8 cellular contexts compared by ENCODE assay signal in genomic region chr17:68237369-68238172, GRCh38. TPM values are rescaled to one million over a fixed set of nuclear protein-coding genes. Genes with fewer than 3 reads are reported as not detected.
DNase-seq lines count a peak whose midpoint lies in the region; ATAC-seq and TF ChIP-seq lines count a peak whose summit lies in the region.
"Not testable (repeated sequence)": the region's sequence is repeated elsewhere in the genome, so short reads cannot be mapped to it uniquely, and the experiment has no call there.

No MANE protein-coding gene starts in this region.

- peak overlapping the region; percentile 31 to 60 (median 46) for H3K27ac ChIP-seq in thyroid gland

- H3K36me3 ChIP-seq in thyroid gland: not testable (repeated sequence)

- H3K27me3 Mint-ChIP-seq in activated CD4-positive, alpha-beta T cell treated with anti-CD3 and anti-CD28 coated beads, Interleukin-2, amount 10 ng/mL, durations not matched to agents 24 days and 14 days; central memory CD8-positive, alpha-beta T cell: not testable (repeated sequence)

- ATAC-seq in GM19468 (IDR thresholded peaks at IDR 0.05; ENCODE audit: extremely low read depth, unreplicated experiment) (peak; percentile 79), HG03060 (IDR thresholded peaks at IDR 0.05; ENCODE audit: low read depth, unreplicated experiment) (peak; percentile 47)
- ATAC-seq in central memory CD8-positive, alpha-beta T cell (replicated peaks; ENCODE audit: extremely low read depth, poor library complexity, severe bottlenecking): peak; percentile 88

- TF ChIP-seq POLR2A in NB4 (IDR thresholded peaks at IDR 0.05; ENCODE audit: extremely low read depth, insufficient read length); thyroid gland (IDR thresholded peaks at IDR 0.05): not testable (repeated sequence)

- H3K9me3 ChIP-seq in thyroid gland: not testable (repeated sequence)

- not testable (repeated sequence) for TF ChIP-seq CTCF in GM13976 (IDR thresholded peaks at IDR 0.05; ENCODE audit: borderline replicate concordance, control extremely low read depth, extremely low read depth, insufficient read depth, missing control alignments); NB4 (IDR thresholded peaks at IDR 0.05; ENCODE audit: low read depth, low read length); thyroid gland (IDR thresholded peaks at IDR 0.05)

- in situ Hi-C loops in GM13976 (cut with MboI; ENCODE audit: low sequenced_read_pairs, unreplicated experiment): not testable (repeated sequence)

- not testable (repeated sequence) for H3K27me3 ChIP-seq in thyroid gland

- DNase-seq in GM13976 (ENCODE audit: low spot score) (peak; percentile 68), NB4 (ENCODE audit: low read depth) (peak; percentile 73), mucosa of gallbladder (ENCODE audit: low spot score) (peak; percentile 44)
- peak; percentile 87 for DNase-seq in activated CD4-positive, alpha-beta T cell treated with anti-CD3 and anti-CD28 coated beads, Interleukin-2, amount 10 ng/mL, durations not matched to agents 24 days and 14 days
- DNase-seq in central memory CD8-positive, alpha-beta T cell (ENCODE audit: low spot score in 2 of 2): peak; percentile 42 to 79
- DNase-seq in thyroid gland: not testable (repeated sequence)

- H3K9me3 Mint-ChIP-seq in activated CD4-positive, alpha-beta T cell treated with anti-CD3 and anti-CD28 coated beads, Interleukin-2, amount 10 ng/mL, durations not matched to agents 24 days and 14 days; central memory CD8-positive, alpha-beta T cell: not testable (repeated sequence)

- peak overlapping the region; percentile 82 for H3K4me3 Mint-ChIP-seq in activated CD4-positive, alpha-beta T cell treated with anti-CD3 and anti-CD28 coated beads, Interleukin-2, amount 10 ng/mL, durations not matched to agents 24 days and 14 days
- peak overlapping the region; percentile 74 for H3K4me3 Mint-ChIP-seq in central memory CD8-positive, alpha-beta T cell

- intact Hi-C loops in activated CD4-positive, alpha-beta T cell treated with anti-CD3 and anti-CD28 coated beads, Interleukin-2, amount 10 ng/mL, durations not matched to agents 24 days and 14 days (cut with micrococcal nuclease): loop anchor here (1.0 to 2.0 kb wide), 4 partner anchors 11 to 57 kb away; partner anchors contain the start of genes AMZ2, ARSG and SLC16A6
- intact Hi-C loops in thyroid gland (cut with DNase I): not testable (repeated sequence)

- 78 to 87% methylated on average over 15 to 16 of the region's 16 CpGs for WGBS in thyroid gland, 2 donors

- H3K4me1 ChIP-seq in thyroid gland: peaks cover 18 to 22% of the 10 kb centered on the region in 2 donors

- peak overlapping the region; percentile 44 for H3K4me3 ChIP-seq in NB4 (ENCODE audit: low read depth, low read length)
- H3K4me3 ChIP-seq in thyroid gland (replicated peaks in 1 of 3): not testable (repeated sequence)

- peaks cover 55% of the 10 kb centered on the region for H3K4me1 Mint-ChIP-seq in activated CD4-positive, alpha-beta T cell treated with anti-CD3 and anti-CD28 coated beads, Interleukin-2, amount 10 ng/mL, durations not matched to agents 24 days and 14 days
- H3K4me1 Mint-ChIP-seq in central memory CD8-positive, alpha-beta T cell: peaks cover 53% of the 10 kb centered on the region

- peak overlapping the region; percentile 98 for H3K27ac Mint-ChIP-seq in activated CD4-positive, alpha-beta T cell treated with anti-CD3 and anti-CD28 coated beads, Interleukin-2, amount 10 ng/mL, durations not matched to agents 24 days and 14 days
- H3K27ac Mint-ChIP-seq in central memory CD8-positive, alpha-beta T cell (ENCODE audit: low read depth): peak overlapping the region; percentile 97

- not testable (repeated sequence) for H3K36me3 Mint-ChIP-seq in activated CD4-positive, alpha-beta T cell treated with anti-CD3 and anti-CD28 coated beads, Interleukin-2, amount 10 ng/mL, durations not matched to agents 24 days and 14 days (ENCODE audit: low read depth)
- H3K36me3 Mint-ChIP-seq in central memory CD8-positive, alpha-beta T cell (ENCODE audit: insufficient read depth): peaks cover 12% of the 10 kb centered on the region

RNA-seq across cellular contexts. Expression of gene AMZ2, which starts 10.3 kb away (rescaled TPM):
- total RNA-seq in activated CD4-positive, alpha-beta T cell treated with anti-CD3 and anti-CD28 coated beads, Interleukin-2, amount 10 ng/mL, durations not matched to agents 24 days and 14 days: 75.8 and 77.5 TPM in 2 replicates
- total RNA-seq in mucosa of gallbladder (64.7 TPM), thyroid gland (10 to 100 TPM; 25.0 to 72.1 (median 63.1) TPM)

RNA-seq across cellular contexts. Expression of gene SLC16A6, which starts 53.4 kb away (rescaled TPM):
- total RNA-seq in activated CD4-positive, alpha-beta T cell treated with anti-CD3 and anti-CD28 coated beads, Interleukin-2, amount 10 ng/mL, durations not matched to agents 24 days and 14 days: 2.6 and 2.7 TPM in 2 replicates
- total RNA-seq in mucosa of gallbladder: 0.49 TPM
- 1 to 10 TPM in 1 of 4 donors, under 1 TPM in 3; 0.13 to 1.8 (median 0.46) TPM for total RNA-seq in thyroid gland

RNA-seq across cellular contexts. Expression of gene ARSG, which starts 53.7 kb away (rescaled TPM):
- 5.6 and 7.1 TPM in 2 replicates for total RNA-seq in activated CD4-positive, alpha-beta T cell treated with anti-CD3 and anti-CD28 coated beads, Interleukin-2, amount 10 ng/mL, durations not matched to agents 24 days and 14 days
- total RNA-seq in mucosa of gallbladder (2.0 TPM), thyroid gland (10 to 100 TPM in 3 of 4 donors, 1 to 10 TPM in 1; 9.1 to 28.3 (median 18.1) TPM)
